In genomic region chr14:52862652-52863338, GRCh38 we compare ENCODE assay signal across 15 cellular contexts.
A peak's percentile ranks its signal among the peaks of the same experiment; 100 is the strongest.
DNase-seq lines count a peak whose midpoint lies in the region; ATAC-seq and TF ChIP-seq lines count a peak whose summit lies in the region.
"Had no signal": no experiment of that assay in that cellular context is flagged by ENCODE, and none has a peak within 500 bp of the region (broad histone marks: within the 10 kb centered on the region; RNA-seq: fewer than 3 reads in every experiment).

No MANE protein-coding gene starts in this region.

- no peak overlapping the region for H3K23ac ChIP-seq in trophoblast cell (ENCODE audit: low read length)

- no peak overlapping the region for H2AK5ac ChIP-seq in trophoblast cell (ENCODE audit: low read length)

- ATAC-seq in stimulated activated naive CD8-positive, alpha-beta T cell treated with anti-CD3 and anti-CD28 coated beads, Interleukin-15, amount 100 ng/mL, for 72 hours: no peak
- ATAC-seq: CD8-positive, alpha-beta T cell; PC-3 had no signal

- no peak overlapping the region for H3K4me3 Mint-ChIP-seq in stimulated activated naive CD8-positive, alpha-beta T cell treated with anti-CD3 and anti-CD28 coated beads, Interleukin-15, amount 100 ng/mL, for 72 hours
- H3K4me3 Mint-ChIP-seq: activated B cell treated with CpG ODN at 0.5 μM for 24 hours; CD8-positive, alpha-beta T cell; immature natural killer cell had no signal

- peak overlapping the region; percentile 25 for H2BK12ac ChIP-seq in trophoblast cell (ENCODE audit: low read length)

- no peak overlapping the region for H3K18ac ChIP-seq in trophoblast cell (ENCODE audit: low read length)

- H3K27me3 ChIP-seq in SK-N-SH (ENCODE audit: insufficient read depth) (no peaks in the 10 kb centered on the region), trophoblast cell (ENCODE audit: insufficient read depth, low read length) (no peaks in the 10 kb centered on the region)

- TF ChIP-seq EP300 in SK-N-SH (IDR thresholded peaks at IDR 0.05; ENCODE audit: borderline replicate concordance in 1 of 2, low read depth in 1 of 2, low read length in 1 of 2): no peak

- no peak overlapping the region for H3K27ac Mint-ChIP-seq in stimulated activated naive CD8-positive, alpha-beta T cell treated with anti-CD3 and anti-CD28 coated beads, Interleukin-15, amount 100 ng/mL, for 72 hours
- H3K27ac Mint-ChIP-seq: activated B cell treated with CpG ODN at 0.5 μM for 24 hours; CD8-positive, alpha-beta T cell; immature natural killer cell had no signal

- H4K12ac ChIP-seq in trophoblast cell (ENCODE audit: low read depth, low read length): no peak overlapping the region

- H3K9me2 ChIP-seq in SK-N-SH: no peaks in the 10 kb centered on the region

- no peaks in the 10 kb centered on the region for H4K20me1 ChIP-seq in SK-N-SH (ENCODE audit: insufficient read depth)

- H3K36me3 ChIP-seq in SK-N-SH (replicated peaks in 1 of 2; ENCODE audit: control insufficient read depth in 1 of 2, insufficient read depth in 2 of 2, low read length in 1 of 2): peaks cover 60 to 82% of the 10 kb centered on the region in 2 experiments
- peaks cover 6 to 20% of the 10 kb centered on the region in 2 experiments for H3K36me3 ChIP-seq in trophoblast cell (ENCODE audit: control insufficient read depth in 1 of 2, insufficient read depth in 2 of 2, low read length in 2 of 2)

- peaks cover 59% of the 10 kb centered on the region for H3F3A ChIP-seq in SK-N-SH (replicated peaks; ENCODE audit: insufficient read depth)

- 82% methylated on average over 4 of the region's 4 CpGs for WGBS in SK-N-SH (ENCODE audit: low lambda C conversion rate)
- no CpG with 5 or more reads among the region's 4 CpGs for WGBS in trophoblast cell (ENCODE audit: extremely low coverage, insufficient coverage, insufficient read length)

- H3K4me2 ChIP-seq in SK-N-SH (no peak overlapping the region), trophoblast cell (ENCODE audit: low read length) (no peak overlapping the region)

- POLR2A ChIA-PET in SK-N-SH (lab: Yijun Ruan, JAX): no interaction called here

- CTCF ChIA-PET in SK-N-SH (lab: Yijun Ruan, JAX): no interaction called here

- H4K8ac ChIP-seq in trophoblast cell (ENCODE audit: low read depth, low read length): no peak overlapping the region

- no peaks in the 10 kb centered on the region for H3K4me1 Mint-ChIP-seq in stimulated activated naive CD8-positive, alpha-beta T cell treated with anti-CD3 and anti-CD28 coated beads, Interleukin-15, amount 100 ng/mL, for 72 hours
- H3K4me1 Mint-ChIP-seq: activated B cell treated with CpG ODN at 0.5 μM for 24 hours, immature natural killer cell had no signal

- no peaks in the 10 kb centered on the region for H3K27me3 Mint-ChIP-seq in stimulated activated naive CD8-positive, alpha-beta T cell treated with anti-CD3 and anti-CD28 coated beads, Interleukin-15, amount 100 ng/mL, for 72 hours
- H3K27me3 Mint-ChIP-seq: activated B cell treated with CpG ODN at 0.5 μM for 24 hours had no signal

- no peak for TF ChIP-seq CTCF in SK-N-SH (IDR thresholded peaks at IDR 0.05)

- H3K79me2 ChIP-seq in SK-N-SH (ENCODE audit: insufficient read depth) (peaks cover 76% of the 10 kb centered on the region), trophoblast cell (ENCODE audit: control insufficient read depth, insufficient read depth, low read length, poor library complexity) (no peaks in the 10 kb centered on the region)

- no peaks in the 10 kb centered on the region for H3K9me3 Mint-ChIP-seq in stimulated activated naive CD8-positive, alpha-beta T cell treated with anti-CD3 and anti-CD28 coated beads, Interleukin-15, amount 100 ng/mL, for 72 hours
- H3K9me3 Mint-ChIP-seq: activated B cell treated with CpG ODN at 0.5 μM for 24 hours; CD8-positive, alpha-beta T cell; immature natural killer cell had no signal

- H3K9me3 ChIP-seq in SK-N-SH: no peaks in the 10 kb centered on the region
- H3K9me3 ChIP-seq in trophoblast cell (ENCODE audit: insufficient read depth, low read depth, low read length): no peaks in the 10 kb centered on the region

- no peak overlapping the region for H4K91ac ChIP-seq in trophoblast cell (ENCODE audit: low read depth, low read length)

- H3K27ac ChIP-seq in SK-N-SH (ENCODE audit: low read depth in 2 of 2, low read length in 1 of 2): peak overlapping the region; percentile 53 to 56; a peak in 3 of 4 replicates
- peak overlapping the region; percentile 32 for H3K27ac ChIP-seq in trophoblast cell (ENCODE audit: low read depth, low read length)

- H3K79me1 ChIP-seq in trophoblast cell (ENCODE audit: low read length): peaks cover 2% of the 10 kb centered on the region

- no peak for TF ChIP-seq RAD21 in SK-N-SH (IDR thresholded peaks at IDR 0.05; ENCODE audit: low read length)

- H3K4me3 ChIP-seq in SK-N-SH (ENCODE audit: low read depth in 2 of 2, low read length in 1 of 2) (no peak overlapping the region), trophoblast cell (ENCODE audit: low read depth, low read length) (no peak overlapping the region)

- no peak overlapping the region for H2BK120ac ChIP-seq in trophoblast cell (ENCODE audit: insufficient read depth, low read length, poor library complexity)

- no peak overlapping the region for H3K9ac ChIP-seq in SK-N-SH
- H3K9ac ChIP-seq in trophoblast cell (ENCODE audit: low read length): no peak overlapping the region

- H3K4me1 ChIP-seq in SK-N-SH (ENCODE audit: control insufficient read depth in 1 of 2, insufficient read depth in 2 of 2, low read depth in 1 of 2, low read length in 1 of 2) (peaks cover 0 to 4% of the 10 kb centered on the region in 2 experiments; a peak in 1 of 4 replicates), trophoblast cell (ENCODE audit: control insufficient read depth in 1 of 2, insufficient read depth in 2 of 2, low read length in 2 of 2) (no peaks in the 10 kb centered on the region)

- H2AFZ ChIP-seq in SK-N-SH (ENCODE audit: low read depth) (no peak overlapping the region), trophoblast cell (ENCODE audit: insufficient read depth, low read length, poor library complexity) (no peak overlapping the region)

- no peak overlapping the region for H2BK5ac ChIP-seq in trophoblast cell (ENCODE audit: low read depth, low read length, poor library complexity)

- H3K14ac ChIP-seq in trophoblast cell (ENCODE audit: low read length): peak overlapping the region; percentile 2

- H3K4ac ChIP-seq in trophoblast cell (ENCODE audit: low read depth, low read length): no peak overlapping the region

- DNase-seq in COLO829 (ENCODE audit: low spot score): peak; percentile 59
- no peak for DNase-seq in SK-N-SH
- DNase-seq in fibroblast of gingiva (ENCODE audit: low read depth): peak; percentile 70
- DNase-seq in trophoblast cell: peak; percentile 48 to 80
- no peak for DNase-seq in NCI-H2081 (lab: John Stamatoyannopoulos, UW)
- DNase-seq in stimulated activated naive CD8-positive, alpha-beta T cell treated with anti-CD3 and anti-CD28 coated beads, Interleukin-15, amount 100 ng/mL, for 72 hours: no peak
- DNase-seq in activated effector memory CD4-positive, alpha-beta T cell treated with Interleukin-2 at 50 U/mL for 16 hours: no peak
- no peak for DNase-seq in NCI-H2171 treated with DMSO at 0.1 percent for 48 hours (lab: John Stamatoyannopoulos, UW)
- DNase-seq: activated B cell treated with CpG ODN at 0.5 μM for 24 hours; activated effector memory CD4-positive, alpha-beta T cell treated with anti-CD3 and anti-CD28 coated beads, Interleukin-2, amount 50 U/mL, for 16 hours; CD8-positive, alpha-beta T cell; immature natural killer cell; NCI-H1694 treated with DMSO at 0.1 percent for 48 hours; PC-3; posterior cingulate gyrus had no signal

TF ChIP-seq in SK-N-SH, 30 proteins besides CTCF, POLR2A, EP300 and RAD21 (continues in another document):
- TF ChIP-seq FOSL2 (IDR thresholded peaks at IDR 0.05; ENCODE audit: borderline replicate concordance, low read depth) (no peak), MXI1 (IDR thresholded peaks at IDR 0.05; ENCODE audit: low read depth, low read length) (no peak), USF1 (IDR thresholded peaks at IDR 0.05; ENCODE audit: borderline replicate concordance, low read depth) (no peak), USF2 (IDR thresholded peaks at IDR 0.05; ENCODE audit: borderline replicate concordance, low read depth, low read length) (no peak), GABPA (IDR thresholded peaks at IDR 0.05; ENCODE audit: low read depth) (no peak), RCOR1 (IDR thresholded peaks at IDR 0.05; ENCODE audit: low read length) (no peak), SIN3A (IDR thresholded peaks at IDR 0.05; ENCODE audit: borderline replicate concordance, low read depth, low read length) (no peak), GATA2 (CRISPR knock-in tag; IDR thresholded peaks at IDR 0.05) (no peak), RFX5 (IDR thresholded peaks at IDR 0.05; ENCODE audit: low read length) (no peak)
- TF ChIP-seq, protein P1, sequence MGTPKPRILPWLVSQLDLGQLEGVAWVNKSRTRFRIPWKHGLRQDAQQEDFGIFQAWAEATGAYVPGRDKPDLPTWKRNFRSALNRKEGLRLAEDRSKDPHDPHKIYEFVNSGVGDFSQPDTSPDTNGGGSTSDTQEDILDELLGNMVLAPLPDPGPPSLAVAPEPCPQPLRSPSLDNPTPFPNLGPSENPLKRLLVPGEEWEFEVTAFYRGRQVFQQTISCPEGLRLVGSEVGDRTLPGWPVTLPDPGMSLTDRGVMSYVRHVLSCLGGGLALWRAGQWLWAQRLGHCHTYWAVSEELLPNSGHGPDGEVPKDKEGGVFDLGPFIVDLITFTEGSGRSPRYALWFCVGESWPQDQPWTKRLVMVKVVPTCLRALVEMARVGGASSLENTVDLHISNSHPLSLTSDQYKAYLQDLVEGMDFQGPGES (IDR thresholded peaks at IDR 0.05; ENCODE audit: low read depth, low read length): no peak

Comparison
In these comparisons a context has a peak if more than half of its experiments do, and no peak if none do; other contexts are left out.
1. DNase-seq: peak in COLO829 (single experiment), fibroblast of gingiva (single experiment) and trophoblast cell (2 of 2); none in SK-N-SH (single experiment), NCI-H2081 (0 of 2), stimulated activated naive CD8-positive, alpha-beta T cell treated with anti-CD3 and anti-CD28 coated beads, Interleukin-15, amount 100 ng/mL, for 72 hours (0 of 2), activated effector memory CD4-positive, alpha-beta T cell treated with Interleukin-2 at 50 U/mL for 16 hours (single experiment) and NCI-H2171 treated with DMSO at 0.1 percent for 48 hours (single experiment).